In genomic region chr1:166302919-166303758, GRCh38 we compare ENCODE assay signal across 27 cellular contexts.
DNase-seq lines count a peak whose midpoint lies in the region; ATAC-seq and TF ChIP-seq lines count a peak whose summit lies in the region.
"Had no signal": no experiment of that assay in that cellular context is flagged by ENCODE, and none has a peak within 500 bp of the region (broad histone marks: within the 10 kb centered on the region; RNA-seq: fewer than 3 reads in every experiment).

No MANE protein-coding gene starts in this region.

- 69 to 71% methylated on average over 9 of the region's 9 CpGs for WGBS in endodermal cell (ENCODE audit: insufficient coverage in 1 of 2, insufficient read length in 1 of 2), 2 experiments

- H3K27me3 ChIP-seq in BE2C = no peaks in the 10 kb centered on the region
- H3K27me3 ChIP-seq in endodermal cell (ENCODE audit: control insufficient read depth, insufficient read depth, low read length, poor library complexity, severe bottlenecking) = no peaks in the 10 kb centered on the region
- H3K27me3 ChIP-seq in osteoblast (ENCODE audit: insufficient read depth, low read length) = no peaks in the 10 kb centered on the region
- H3K27me3 ChIP-seq: brain microvascular endothelial cell, sigmoid colon, testis had no signal

- no peaks in the 10 kb centered on the region for H3K36me3 ChIP-seq in BE2C
- H3K36me3 ChIP-seq in endodermal cell (ENCODE audit: control insufficient read depth, insufficient read depth, low read length) = no peaks in the 10 kb centered on the region
- H3K36me3 ChIP-seq in osteoblast (ENCODE audit: insufficient read depth, low read length) = no peaks in the 10 kb centered on the region
- H3K36me3 ChIP-seq: brain microvascular endothelial cell, prostate gland, sigmoid colon had no signal

- TF ChIP-seq CTCF in BE2C (IDR thresholded peaks at IDR 0.05; ENCODE audit: low read depth, low read length) (no peak), endodermal cell (conservative IDR thresholded peaks at IDR 0.05) (no peak), osteoblast (IDR thresholded peaks at IDR 0.05; ENCODE audit: extremely low read depth, low read depth, low read length) (no peak)

- peaks cover 44% of the 10 kb centered on the region for H3K4me1 Mint-ChIP-seq in endodermal cell
- H3K4me1 Mint-ChIP-seq: activated T-helper 17 cell treated with anti-CD3 and anti-CD28 coated beads, Interleukin-2, amount 50 U/mL, for 72 hours; mesothelial cell of epicardium; naive B cell; T-cell had no signal

- no peak overlapping the region for H3K4me2 ChIP-seq in osteoblast (ENCODE audit: insufficient read depth, low read length)

- no peak overlapping the region for H3K9ac ChIP-seq in endodermal cell (ENCODE audit: extremely low read depth, low read length, poor library complexity, severe bottlenecking)

- ATAC-seq in GM21390 (IDR thresholded peaks at IDR 0.05; ENCODE audit: unreplicated experiment) (peak; percentile 48), GM18502 (IDR thresholded peaks at IDR 0.05; ENCODE audit: poor library complexity, unreplicated experiment) (no peak)
- no peak for ATAC-seq in activated CD4-positive, CD25-positive, alpha-beta regulatory T cell treated with anti-CD3 and anti-CD28 coated beads, Interleukin-2, amount 50 U/mL, for 24 hours
- ATAC-seq: activated T-helper 17 cell treated with anti-CD3 and anti-CD28 coated beads, Interleukin-2, amount 50 U/mL, for 72 hours; CD8-positive, alpha-beta T cell; left ventricle myocardium superior had no signal

- no peaks in the 10 kb centered on the region for H3K36me3 Mint-ChIP-seq in endodermal cell (ENCODE audit: low read depth)
- H3K36me3 Mint-ChIP-seq: activated CD4-positive, alpha-beta memory T cell treated with anti-CD3 and anti-CD28 coated beads for 36 hours; CD8-positive, alpha-beta T cell; mesothelial cell of epicardium; T-cell had no signal

- DNase-seq in BE2C = peak; percentile 34
- DNase-seq in NCI-H1694 (lab: John Stamatoyannopoulos, UW) = peak; percentile 43
- DNase-seq in endodermal cell = no peak
- DNase-seq in osteoblast (ENCODE audit: insufficient read length, low spot score, missing footprints) = no peak
- DNase-seq in DMS53 (lab: John Stamatoyannopoulos, UW) = no peak
- DNase-seq: activated CD4-positive, alpha-beta memory T cell treated with anti-CD3 and anti-CD28 coated beads for 36 hours; activated CD8-positive, alpha-beta memory T cell treated with anti-CD3 and anti-CD28 coated beads, Interleukin-2, amount 50 U/mL, for 48 hours; activated naive CD4-positive, alpha-beta T cell treated with anti-CD3 and anti-CD28 coated beads, Interleukin-2, amount 50 U/mL, for 16 hours; AML-193; amniotic stem cell; brain microvascular endothelial cell; CD8-positive, alpha-beta T cell; Karpas-422; left ventricle myocardium superior; naive B cell; NCI-H1436 treated with DMSO at 0.1 percent for 48 hours; sigmoid colon; stimulated activated CD4-positive, alpha-beta T cell treated with anti-CD3 and anti-CD28 coated beads, Interleukin-4, amount 100 ng/mL, for 4 hours; stimulated activated naive CD4-positive, alpha-beta T cell; T-cell had no signal

- no peaks in the 10 kb centered on the region for H3K27me3 Mint-ChIP-seq in endodermal cell (ENCODE audit: insufficient read depth)
- H3K27me3 Mint-ChIP-seq: naive B cell had no signal

- H3K4me3 ChIP-seq in BE2C (ENCODE audit: low read depth, low read length) = no peak overlapping the region
- H3K4me3 ChIP-seq in endodermal cell (ENCODE audit: low read length) = no peak overlapping the region
- no peak overlapping the region for H3K4me3 ChIP-seq in osteoblast (ENCODE audit: insufficient read depth, low read length)
- H3K4me3 ChIP-seq: prostate gland, sigmoid colon, testis had no signal

- H3K4me1 ChIP-seq in BE2C (peaks cover 22% of the 10 kb centered on the region), endodermal cell (ENCODE audit: control insufficient read depth, insufficient read depth, low read length) (peaks cover 12% of the 10 kb centered on the region), osteoblast (ENCODE audit: insufficient read depth, low read length) (no peaks in the 10 kb centered on the region)
- H3K4me1 ChIP-seq: prostate gland, sigmoid colon had no signal

- H4K20me1 ChIP-seq in osteoblast (ENCODE audit: insufficient read depth, low read length) = no peaks in the 10 kb centered on the region

- no peak overlapping the region for H2AFZ ChIP-seq in osteoblast (ENCODE audit: low read length)

- no peak overlapping the region for H3K4me3 Mint-ChIP-seq in endodermal cell
- H3K4me3 Mint-ChIP-seq: activated CD4-positive, alpha-beta memory T cell treated with anti-CD3 and anti-CD28 coated beads for 36 hours; activated T-helper 17 cell treated with anti-CD3 and anti-CD28 coated beads, Interleukin-2, amount 50 U/mL, for 72 hours; CD8-positive, alpha-beta T cell; mesothelial cell of epicardium; naive B cell; T-cell had no signal

- no peak overlapping the region for H3K27ac Mint-ChIP-seq in endodermal cell
- H3K27ac Mint-ChIP-seq: activated CD4-positive, alpha-beta memory T cell treated with anti-CD3 and anti-CD28 coated beads for 36 hours; activated T-helper 17 cell treated with anti-CD3 and anti-CD28 coated beads, Interleukin-2, amount 50 U/mL, for 72 hours; CD8-positive, alpha-beta T cell; mesothelial cell of epicardium; naive B cell; T-cell had no signal

- no peaks in the 10 kb centered on the region for H3K9me3 ChIP-seq in BE2C
- no peaks in the 10 kb centered on the region for H3K9me3 ChIP-seq in endodermal cell (ENCODE audit: control insufficient read depth, low read length)
- H3K9me3 ChIP-seq in osteoblast (ENCODE audit: low read depth, low read length) = no peaks in the 10 kb centered on the region
- H3K9me3 ChIP-seq: prostate gland, sigmoid colon, testis had no signal

- H3K79me2 ChIP-seq in osteoblast (ENCODE audit: insufficient read depth, low read length) = no peaks in the 10 kb centered on the region

- no peaks in the 10 kb centered on the region for H3K9me3 Mint-ChIP-seq in endodermal cell
- H3K9me3 Mint-ChIP-seq: activated CD4-positive, alpha-beta memory T cell treated with anti-CD3 and anti-CD28 coated beads for 36 hours; CD8-positive, alpha-beta T cell; mesothelial cell of epicardium had no signal

- H3K27ac ChIP-seq in endodermal cell (ENCODE audit: low read depth, low read length) = peak overlapping the region; percentile 9
- H3K27ac ChIP-seq in osteoblast (ENCODE audit: low read depth, low read length) = no peak overlapping the region
- H3K27ac ChIP-seq: brain microvascular endothelial cell, prostate gland, sigmoid colon, testis had no signal

Comparison
In these comparisons a context has a peak if more than half of its experiments do, and no peak if none do; other contexts are left out.
1. DNase-seq: peak in BE2C (single experiment) and NCI-H1694 (single experiment); none in endodermal cell (single experiment), osteoblast (single experiment) and DMS53 (single experiment).